Comparison of ENCODE assay signal across 22 cellular contexts in genomic region chr11:131503017-131503416, GRCh38.
DNase-seq lines count a peak whose midpoint lies in the region; ATAC-seq, FAIRE-seq and TF ChIP-seq lines count a peak whose summit lies in the region.
"Had no signal": no experiment of that assay in that cellular context is flagged by ENCODE, and none has a peak within 500 bp of the region (broad histone marks: within the 10 kb centered on the region; RNA-seq: fewer than 3 reads in every experiment).

No MANE protein-coding gene starts in this region.

- peak overlapping the region; percentile 88; the same call in 1 of the 2 replicates for H2BK15ac ChIP-seq in H1 (ENCODE audit: low read length)

- peaks cover 8% of the 10 kb centered on the region for H3K27me3 Mint-ChIP-seq in stimulated activated naive CD8-positive, alpha-beta T cell treated with anti-CD3 and anti-CD28 coated beads, Interleukin-15, amount 100 ng/mL, for 72 hours
- H3K27me3 Mint-ChIP-seq: CD4-positive, alpha-beta T cell had no signal

- H3K4me1 ChIP-seq in H1 (replicated peaks in 1 of 4; ENCODE audit: control insufficient read depth in 3 of 4, insufficient read depth in 4 of 4, low read length in 3 of 4) (peaks cover 3 to 8% (median 5%) of the 10 kb centered on the region in 4 experiments), parathyroid adenoma (peaks cover 11% of the 10 kb centered on the region), thyroid gland (no peaks in the 10 kb centered on the region), stomach (peaks cover 0 to 9% (median 0%) of the 10 kb centered on the region in 4 donors)
- H3K4me1 ChIP-seq: A549, Caco-2 had no signal

- H3K27me3 ChIP-seq in H1 (replicated peaks in 1 of 4; ENCODE audit: control insufficient read depth in 3 of 4, extremely low read depth in 1 of 4, insufficient read depth in 3 of 4, low read length in 3 of 4) (no peaks in the 10 kb centered on the region; a peak in 1 of 7 replicates), parathyroid adenoma (ENCODE audit: control insufficient read depth, insufficient read depth, low read length) (no peaks in the 10 kb centered on the region), thyroid gland (no peaks in the 10 kb centered on the region), stomach (peaks cover 0 to 12% (median 0%) of the 10 kb centered on the region in 3 donors)

- H3K27ac ChIP-seq in H1 (ENCODE audit: low read depth, low read length) = no peak overlapping the region
- peak overlapping the region; percentile 64 for H3K27ac ChIP-seq in parathyroid adenoma
- H3K27ac ChIP-seq in thyroid gland = no peak overlapping the region
- no peak overlapping the region for H3K27ac ChIP-seq in stomach
- H3K27ac ChIP-seq: 22Rv1, A549, C4-2B, GM23248, HL-60 had no signal

- H3K18ac ChIP-seq in H1 (ENCODE audit: extremely low read depth, low read length) = no peak overlapping the region; the same call in 1 of the 2 replicates

- H4K5ac ChIP-seq in H1 (ENCODE audit: insufficient read length, low read depth, low read length) = no peak overlapping the region

- no peaks in the 10 kb centered on the region for H3K79me1 ChIP-seq in H1 (ENCODE audit: low read depth, low read length)

- no peak overlapping the region for H3K27ac Mint-ChIP-seq in stimulated activated naive CD8-positive, alpha-beta T cell treated with anti-CD3 and anti-CD28 coated beads, Interleukin-15, amount 100 ng/mL, for 72 hours
- H3K27ac Mint-ChIP-seq: CD4-positive, alpha-beta T cell; HFFc6 had no signal

- CTCF ChIA-PET in H1 (lab: Charles Lee; ENCODE audit: partially characterized antibody) = interaction anchor here (0.6 to 6.7 kb wide), 15 partner anchors 8 to 478 kb away, joined by 3 to 43 read pairs (median 8); no protein-coding TSS in a partner anchor

- peaks cover 0 to 10% of the 10 kb centered on the region in 2 donors for H3K9me3 Mint-ChIP-seq in stimulated activated naive CD8-positive, alpha-beta T cell treated with anti-CD3 and anti-CD28 coated beads, Interleukin-15, amount 100 ng/mL, for 72 hours
- H3K9me3 Mint-ChIP-seq: CD4-positive, alpha-beta T cell; HFFc6 had no signal

- TF ChIP-seq EP300 in H1 (IDR thresholded peaks at IDR 0.05; ENCODE audit: borderline replicate concordance in 1 of 2, low read depth in 2 of 2, low read length in 2 of 2) (no peak), stomach (IDR thresholded peaks at IDR 0.05) (no peak)

- TF ChIP-seq CTCF in H1 (IDR thresholded peaks at IDR 0.05; ENCODE audit: control extremely low read depth in 1 of 3, insufficient read depth in 1 of 3, low read depth in 1 of 3, low read length in 3 of 3) = no peak
- no peak for TF ChIP-seq CTCF in parathyroid adenoma (IDR thresholded peaks at IDR 0.05)
- TF ChIP-seq CTCF in thyroid gland (IDR thresholded peaks at IDR 0.05) = no peak
- TF ChIP-seq CTCF in stomach (IDR thresholded peaks at IDR 0.05) = no peak

- no peaks in the 10 kb centered on the region for H4K20me1 ChIP-seq in H1 (replicated peaks in 1 of 2; ENCODE audit: control insufficient read depth in 1 of 2, insufficient read depth in 2 of 2, low read length in 2 of 2)

- ATAC-seq in stimulated activated naive CD8-positive, alpha-beta T cell treated with anti-CD3 and anti-CD28 coated beads, Interleukin-15, amount 100 ng/mL, for 72 hours = peak; percentile 10
- ATAC-seq in stimulated activated naive CD8-positive, alpha-beta T cell treated with anti-CD3 and anti-CD28 coated beads, Interleukin-15, Interleukin-2, amounts not matched to agents 100 U/mL and 50 U/mL, for 24 hours = no peak
- ATAC-seq: A549, HCT116 had no signal

- no peak overlapping the region for H2AFZ ChIP-seq in H1 (ENCODE audit: low read length)
- H2AFZ ChIP-seq in parathyroid adenoma = peak overlapping the region; percentile 17
- H2AFZ ChIP-seq: GM23248 had no signal

- FAIRE-seq in H1 (lab: Jason Lieb, UNC) = no peak
- FAIRE-seq: A549, D721Med, GM12892, GM18507 had no signal

- no peak overlapping the region for H3K23ac ChIP-seq in H1 (ENCODE audit: insufficient read length)

- no peak overlapping the region for H3K4me2 ChIP-seq in H1 (ENCODE audit: insufficient read depth in 1 of 2, low read depth in 2 of 2, low read length in 2 of 2)
- H3K4me2 ChIP-seq in parathyroid adenoma (ENCODE audit: low read length) = no peak overlapping the region
- H3K4me2 ChIP-seq: A549 had no signal

- intact Hi-C loops in thyroid gland (cut with DNase I) (no loop called here), stomach (cut with DNase I; ENCODE audit: low total_unique reads) (no loop called here)

- H2BK20ac ChIP-seq in H1 (ENCODE audit: low read length) = no peak overlapping the region

- H3K56ac ChIP-seq in H1 (replicated peaks; ENCODE audit: insufficient read length, low read depth, low read length) = no peak overlapping the region

- H2AK5ac ChIP-seq in H1 (ENCODE audit: low read depth, low read length) = peak overlapping the region; percentile 70; the same call in 1 of the 2 replicates

- no peak overlapping the region for H3K4me3 Mint-ChIP-seq in stimulated activated naive CD8-positive, alpha-beta T cell treated with anti-CD3 and anti-CD28 coated beads, Interleukin-15, amount 100 ng/mL, for 72 hours
- H3K4me3 Mint-ChIP-seq: CD4-positive, alpha-beta T cell; HFFc6 had no signal

- TF ChIP-seq RAD21 in H1 (IDR thresholded peaks at IDR 0.05 in 1 of 2, conservative IDR thresholded peaks at IDR 0.05 in 1 of 2; ENCODE audit: low read depth in 2 of 2, low read length in 2 of 2) = no peak

- 81% methylated on average over 1 of the region's 1 CpG; no CpG with 5 or more reads in 1 of the 2 experiments for WGBS in H1 (ENCODE audit: extremely low coverage in 1 of 2, insufficient coverage in 1 of 2, insufficient read length in 1 of 2, insufficient replicate concordance in 2 of 2, low coverage in 1 of 2, low lambda C conversion rate in 2 of 2, missing lambda C conversion rate in 1 of 2), 2 experiments
- 50 to 53% methylated on average over 1 of the region's 1 CpG for WGBS in thyroid gland, 2 donors
- 26 to 55% (median 34%) methylated on average over 1 of the region's 1 CpG for WGBS in stomach, 5 donors

- H3K9ac ChIP-seq in H1 (replicated peaks in 1 of 4; ENCODE audit: extremely low read depth in 1 of 4, low read depth in 3 of 4, low read length in 3 of 4) = no peak overlapping the region
- no peak overlapping the region for H3K9ac ChIP-seq in parathyroid adenoma
- H3K9ac ChIP-seq: GM23248 had no signal

- DNase-seq in stimulated activated naive CD8-positive, alpha-beta T cell treated with anti-CD3 and anti-CD28 coated beads, Interleukin-15, amount 100 ng/mL, for 72 hours = no peak
- DNase-seq in stimulated activated naive CD8-positive, alpha-beta T cell treated with anti-CD3 and anti-CD28 coated beads, Interleukin-15, Interleukin-2, amounts not matched to agents 100 U/mL and 50 U/mL, for 24 hours = no peak
- DNase-seq in H1 (ENCODE audit: low read depth in 1 of 2, low spot score in 2 of 2) (no peak), thyroid gland (no peak), stomach (no peak)
- DNase-seq in activated naive CD4-positive, alpha-beta T cell treated with anti-CD3 and anti-CD28 coated beads, Interleukin-2, amount 50 U/mL, for 16 hours = no peak
- DNase-seq: AML-193; Caco-2; CD4-positive, alpha-beta T cell; GDM1; GM23248; H7; HFFc6 had no signal

- H3K4me3 ChIP-seq in H1 (ENCODE audit: extremely low read depth in 1 of 4, insufficient read depth in 2 of 4, low read depth in 3 of 4, low read length in 4 of 4) (no peak overlapping the region), parathyroid adenoma (ENCODE audit: low read depth, low read length) (no peak overlapping the region), thyroid gland (replicated peaks in 1 of 3) (no peak overlapping the region), stomach (no peak overlapping the region)
- H3K4me3 ChIP-seq: A549, GM23248 had no signal

- H3K4ac ChIP-seq in H1 (replicated peaks; ENCODE audit: insufficient read length, low read depth, low read length) = no peak overlapping the region

- no peak overlapping the region for H3K14ac ChIP-seq in H1 (ENCODE audit: insufficient read length)

- TF ChIP-seq POLR2A in H1 (IDR thresholded peaks at IDR 0.05; ENCODE audit: control extremely low read depth in 1 of 2, low read depth in 2 of 2, low read length in 2 of 2) = no peak
- no peak for TF ChIP-seq POLR2A in thyroid gland (IDR thresholded peaks at IDR 0.05)
- TF ChIP-seq POLR2A in stomach (IDR thresholded peaks at IDR 0.05) = no peak

- H3K9me3 ChIP-seq in H1 (ENCODE audit: insufficient read depth in 2 of 2, low read depth in 1 of 2, low read length in 1 of 2) (no peaks in the 10 kb centered on the region), parathyroid adenoma (ENCODE audit: control insufficient read depth, low read length) (no peaks in the 10 kb centered on the region), thyroid gland (no peaks in the 10 kb centered on the region), stomach (no peaks in the 10 kb centered on the region)
- H3K9me3 ChIP-seq: A549, Caco-2 had no signal

- 0 out of 2 replicates have a peak overlapping the region, but pooled peaks have one; percentile 1 for H4K8ac ChIP-seq in H1 (ENCODE audit: extremely low read depth, insufficient read depth, low read length)

- H3K79me2 ChIP-seq in H1 (ENCODE audit: control insufficient read depth in 1 of 2, insufficient read depth in 2 of 2, low read length in 2 of 2) (no peaks in the 10 kb centered on the region), parathyroid adenoma (no peaks in the 10 kb centered on the region)

- H2BK12ac ChIP-seq in H1 (ENCODE audit: low read depth, low read length) = peak overlapping the region; percentile 40; the same call in 1 of the 2 replicates

- no peaks in the 10 kb centered on the region for H3K4me1 Mint-ChIP-seq in stimulated activated naive CD8-positive, alpha-beta T cell treated with anti-CD3 and anti-CD28 coated beads, Interleukin-15, amount 100 ng/mL, for 72 hours

- POLR2A ChIA-PET in H1 (lab: Charles Lee; ENCODE audit: partially characterized antibody) = interaction anchor here (1.9 kb wide), 1 partner anchor 250 kb away, joined by 7 read pairs; no protein-coding TSS in a partner anchor

- no peak overlapping the region for H2BK120ac ChIP-seq in H1 (replicated peaks; ENCODE audit: low read depth, low read length)

- H4K91ac ChIP-seq in H1 (replicated peaks; ENCODE audit: insufficient read length, low read length) = peak overlapping the region; percentile 12

- H3K23me2 ChIP-seq in H1 (ENCODE audit: low read depth, low read length) = peaks cover 2% of the 10 kb centered on the region; the same call in 1 of the 2 replicates

- no peak overlapping the region; the same call in 1 of the 2 replicates for H2BK5ac ChIP-seq in H1 (ENCODE audit: low read depth, low read length)

- H3K36me3 ChIP-seq in H1 (ENCODE audit: control insufficient read depth in 2 of 4, insufficient read depth in 4 of 4, low read length in 3 of 4) (no peaks in the 10 kb centered on the region), parathyroid adenoma (ENCODE audit: control insufficient read depth, insufficient read depth, low read length) (no peaks in the 10 kb centered on the region), thyroid gland (no peaks in the 10 kb centered on the region), stomach (no peaks in the 10 kb centered on the region)

TF ChIP-seq in H1, 55 proteins besides CTCF, POLR2A, EP300 and RAD21 (continues in another document):
- TF ChIP-seq RBBP5 (IDR thresholded peaks at IDR 0.05; ENCODE audit: borderline replicate concordance, low read depth, low read length) (no peak), MAX (IDR thresholded peaks at IDR 0.05) (no peak)
